Comparison of ENCODE assay signal across 1 cellular context in the genomic region with DNA sequence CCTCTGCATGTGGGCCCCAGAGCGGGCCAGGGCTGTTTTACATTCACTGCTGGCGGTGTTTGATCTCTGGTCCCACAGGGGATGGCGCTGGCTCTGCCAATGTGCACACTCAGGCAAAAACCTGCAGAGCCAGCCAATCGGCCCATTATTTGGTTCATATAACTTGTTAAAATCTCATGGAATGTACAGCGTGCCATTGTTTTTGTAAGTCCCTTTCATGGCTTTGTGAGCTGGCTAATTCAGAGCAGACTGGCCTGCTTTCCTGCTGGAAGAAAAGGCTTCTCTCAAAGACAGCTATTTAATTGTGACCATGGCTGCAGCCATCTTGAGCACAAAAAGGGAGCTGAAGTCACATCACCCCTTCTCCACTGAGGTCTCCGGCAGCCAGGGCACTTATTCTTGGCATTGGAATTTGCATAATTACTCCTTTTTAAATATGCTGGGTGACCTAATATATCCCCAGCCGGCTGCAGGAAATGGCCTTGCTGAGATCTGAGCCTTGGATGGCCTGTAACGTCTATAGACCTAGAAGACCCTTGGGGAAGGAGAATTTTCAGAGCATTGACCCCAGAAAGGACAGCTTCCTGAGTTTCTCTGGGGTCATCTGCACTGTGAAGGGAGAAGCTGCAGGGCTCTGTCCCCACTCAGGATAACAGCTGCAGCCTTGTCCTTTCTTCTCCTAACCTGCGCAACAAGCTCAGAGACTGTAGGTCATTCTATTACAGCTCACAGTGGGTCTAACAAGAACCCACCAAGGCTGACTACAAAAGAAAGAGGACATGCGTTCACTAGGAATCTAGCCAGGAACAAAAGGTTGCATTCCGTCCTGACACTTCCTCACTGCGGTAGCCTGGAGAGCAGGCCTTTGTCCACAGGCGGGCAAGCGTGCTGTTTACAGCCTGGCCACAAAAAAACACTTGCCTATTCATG.
TF ChIP-seq lines count a peak whose summit lies in the region.

No MANE protein-coding gene starts in this region.

TF ChIP-seq in H1, 55 proteins besides CTCF, POLR2A, EP300 and RAD21 (continued from another document):
- TF ChIP-seq, protein P1, sequence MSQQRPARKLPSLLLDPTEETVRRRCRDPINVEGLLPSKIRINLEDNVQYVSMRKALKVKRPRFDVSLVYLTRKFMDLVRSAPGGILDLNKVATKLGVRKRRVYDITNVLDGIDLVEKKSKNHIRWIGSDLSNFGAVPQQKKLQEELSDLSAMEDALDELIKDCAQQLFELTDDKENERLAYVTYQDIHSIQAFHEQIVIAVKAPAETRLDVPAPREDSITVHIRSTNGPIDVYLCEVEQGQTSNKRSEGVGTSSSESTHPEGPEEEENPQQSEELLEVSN (IDR thresholded peaks at IDR 0.05) = peak; percentile 17; the same call in 1 of the 2 replicates
- TF ChIP-seq TCF12 (IDR thresholded peaks at IDR 0.05; ENCODE audit: low read depth, low read length) = peak; percentile 71; the same call in 1 of the 2 replicates
- no peak for TF ChIP-seq PHF8 (conservative IDR thresholded peaks at IDR 0.05; ENCODE audit: low read depth, low read length)
- TF ChIP-seq EZH2 (IDR thresholded peaks at IDR 0.05; ENCODE audit: low read depth, low read length, severe bottlenecking) = no peak
- TF ChIP-seq TBP (IDR thresholded peaks at IDR 0.05; ENCODE audit: low read depth, low read length) = no peak
- peak; percentile 44; the same call in 1 of the 2 replicates for TF ChIP-seq BACH1 (IDR thresholded peaks at IDR 0.05; ENCODE audit: low read length)
- no peak for TF ChIP-seq BCL11A (IDR thresholded peaks at IDR 0.05; ENCODE audit: low read depth in 2 of 2, low read length in 2 of 2)
- no peak for TF ChIP-seq TAF7 (optimal IDR thresholded peaks at IDR 0.05; ENCODE audit: borderline replicate concordance, low read depth, low read length)
- TF ChIP-seq KDM5A (IDR thresholded peaks at IDR 0.05; ENCODE audit: low read length) = no peak
- no peak for TF ChIP-seq CBX8 (IDR thresholded peaks at IDR 0.05; ENCODE audit: borderline replicate concordance, low read depth, low read length)
- no peak for TF ChIP-seq KDM1A (IDR thresholded peaks at IDR 0.05; ENCODE audit: borderline replicate concordance, low read length)
- TF ChIP-seq SIRT6 (IDR thresholded peaks at IDR 0.05; ENCODE audit: low read length) = no peak
- TF ChIP-seq JUND (IDR thresholded peaks at IDR 0.05; ENCODE audit: low read length) = no peak
- no peak for TF ChIP-seq RNF2 (IDR thresholded peaks at IDR 0.05; ENCODE audit: borderline replicate concordance, low read depth, low read length, missing control alignments, poor library complexity, severe bottlenecking)
- no peak for TF ChIP-seq CHD2 (IDR thresholded peaks at IDR 0.05; ENCODE audit: low read length)
- no peak for TF ChIP-seq CBX5 (IDR thresholded peaks at IDR 0.05; ENCODE audit: low read depth, low read length)
- TF ChIP-seq JUN (IDR thresholded peaks at IDR 0.05; ENCODE audit: low read depth, low read length) = no peak
- TF ChIP-seq EGR1 (IDR thresholded peaks at IDR 0.05; ENCODE audit: borderline replicate concordance, low read depth, low read length) = no peak
- TF ChIP-seq, protein P2, sequence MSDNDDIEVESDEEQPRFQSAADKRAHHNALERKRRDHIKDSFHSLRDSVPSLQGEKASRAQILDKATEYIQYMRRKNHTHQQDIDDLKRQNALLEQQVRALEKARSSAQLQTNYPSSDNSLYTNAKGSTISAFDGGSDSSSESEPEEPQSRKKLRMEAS (IDR thresholded peaks at IDR 0.05) = peak; percentile 83
- 0 out of 4 replicates have a peak, but pooled peaks of 1 of the 2 experiments have one; percentile 36 for TF ChIP-seq HDAC2 (IDR thresholded peaks at IDR 0.05; ENCODE audit: borderline replicate concordance in 1 of 2, low read depth in 2 of 2, low read length in 2 of 2)
- TF ChIP-seq, protein P3, sequence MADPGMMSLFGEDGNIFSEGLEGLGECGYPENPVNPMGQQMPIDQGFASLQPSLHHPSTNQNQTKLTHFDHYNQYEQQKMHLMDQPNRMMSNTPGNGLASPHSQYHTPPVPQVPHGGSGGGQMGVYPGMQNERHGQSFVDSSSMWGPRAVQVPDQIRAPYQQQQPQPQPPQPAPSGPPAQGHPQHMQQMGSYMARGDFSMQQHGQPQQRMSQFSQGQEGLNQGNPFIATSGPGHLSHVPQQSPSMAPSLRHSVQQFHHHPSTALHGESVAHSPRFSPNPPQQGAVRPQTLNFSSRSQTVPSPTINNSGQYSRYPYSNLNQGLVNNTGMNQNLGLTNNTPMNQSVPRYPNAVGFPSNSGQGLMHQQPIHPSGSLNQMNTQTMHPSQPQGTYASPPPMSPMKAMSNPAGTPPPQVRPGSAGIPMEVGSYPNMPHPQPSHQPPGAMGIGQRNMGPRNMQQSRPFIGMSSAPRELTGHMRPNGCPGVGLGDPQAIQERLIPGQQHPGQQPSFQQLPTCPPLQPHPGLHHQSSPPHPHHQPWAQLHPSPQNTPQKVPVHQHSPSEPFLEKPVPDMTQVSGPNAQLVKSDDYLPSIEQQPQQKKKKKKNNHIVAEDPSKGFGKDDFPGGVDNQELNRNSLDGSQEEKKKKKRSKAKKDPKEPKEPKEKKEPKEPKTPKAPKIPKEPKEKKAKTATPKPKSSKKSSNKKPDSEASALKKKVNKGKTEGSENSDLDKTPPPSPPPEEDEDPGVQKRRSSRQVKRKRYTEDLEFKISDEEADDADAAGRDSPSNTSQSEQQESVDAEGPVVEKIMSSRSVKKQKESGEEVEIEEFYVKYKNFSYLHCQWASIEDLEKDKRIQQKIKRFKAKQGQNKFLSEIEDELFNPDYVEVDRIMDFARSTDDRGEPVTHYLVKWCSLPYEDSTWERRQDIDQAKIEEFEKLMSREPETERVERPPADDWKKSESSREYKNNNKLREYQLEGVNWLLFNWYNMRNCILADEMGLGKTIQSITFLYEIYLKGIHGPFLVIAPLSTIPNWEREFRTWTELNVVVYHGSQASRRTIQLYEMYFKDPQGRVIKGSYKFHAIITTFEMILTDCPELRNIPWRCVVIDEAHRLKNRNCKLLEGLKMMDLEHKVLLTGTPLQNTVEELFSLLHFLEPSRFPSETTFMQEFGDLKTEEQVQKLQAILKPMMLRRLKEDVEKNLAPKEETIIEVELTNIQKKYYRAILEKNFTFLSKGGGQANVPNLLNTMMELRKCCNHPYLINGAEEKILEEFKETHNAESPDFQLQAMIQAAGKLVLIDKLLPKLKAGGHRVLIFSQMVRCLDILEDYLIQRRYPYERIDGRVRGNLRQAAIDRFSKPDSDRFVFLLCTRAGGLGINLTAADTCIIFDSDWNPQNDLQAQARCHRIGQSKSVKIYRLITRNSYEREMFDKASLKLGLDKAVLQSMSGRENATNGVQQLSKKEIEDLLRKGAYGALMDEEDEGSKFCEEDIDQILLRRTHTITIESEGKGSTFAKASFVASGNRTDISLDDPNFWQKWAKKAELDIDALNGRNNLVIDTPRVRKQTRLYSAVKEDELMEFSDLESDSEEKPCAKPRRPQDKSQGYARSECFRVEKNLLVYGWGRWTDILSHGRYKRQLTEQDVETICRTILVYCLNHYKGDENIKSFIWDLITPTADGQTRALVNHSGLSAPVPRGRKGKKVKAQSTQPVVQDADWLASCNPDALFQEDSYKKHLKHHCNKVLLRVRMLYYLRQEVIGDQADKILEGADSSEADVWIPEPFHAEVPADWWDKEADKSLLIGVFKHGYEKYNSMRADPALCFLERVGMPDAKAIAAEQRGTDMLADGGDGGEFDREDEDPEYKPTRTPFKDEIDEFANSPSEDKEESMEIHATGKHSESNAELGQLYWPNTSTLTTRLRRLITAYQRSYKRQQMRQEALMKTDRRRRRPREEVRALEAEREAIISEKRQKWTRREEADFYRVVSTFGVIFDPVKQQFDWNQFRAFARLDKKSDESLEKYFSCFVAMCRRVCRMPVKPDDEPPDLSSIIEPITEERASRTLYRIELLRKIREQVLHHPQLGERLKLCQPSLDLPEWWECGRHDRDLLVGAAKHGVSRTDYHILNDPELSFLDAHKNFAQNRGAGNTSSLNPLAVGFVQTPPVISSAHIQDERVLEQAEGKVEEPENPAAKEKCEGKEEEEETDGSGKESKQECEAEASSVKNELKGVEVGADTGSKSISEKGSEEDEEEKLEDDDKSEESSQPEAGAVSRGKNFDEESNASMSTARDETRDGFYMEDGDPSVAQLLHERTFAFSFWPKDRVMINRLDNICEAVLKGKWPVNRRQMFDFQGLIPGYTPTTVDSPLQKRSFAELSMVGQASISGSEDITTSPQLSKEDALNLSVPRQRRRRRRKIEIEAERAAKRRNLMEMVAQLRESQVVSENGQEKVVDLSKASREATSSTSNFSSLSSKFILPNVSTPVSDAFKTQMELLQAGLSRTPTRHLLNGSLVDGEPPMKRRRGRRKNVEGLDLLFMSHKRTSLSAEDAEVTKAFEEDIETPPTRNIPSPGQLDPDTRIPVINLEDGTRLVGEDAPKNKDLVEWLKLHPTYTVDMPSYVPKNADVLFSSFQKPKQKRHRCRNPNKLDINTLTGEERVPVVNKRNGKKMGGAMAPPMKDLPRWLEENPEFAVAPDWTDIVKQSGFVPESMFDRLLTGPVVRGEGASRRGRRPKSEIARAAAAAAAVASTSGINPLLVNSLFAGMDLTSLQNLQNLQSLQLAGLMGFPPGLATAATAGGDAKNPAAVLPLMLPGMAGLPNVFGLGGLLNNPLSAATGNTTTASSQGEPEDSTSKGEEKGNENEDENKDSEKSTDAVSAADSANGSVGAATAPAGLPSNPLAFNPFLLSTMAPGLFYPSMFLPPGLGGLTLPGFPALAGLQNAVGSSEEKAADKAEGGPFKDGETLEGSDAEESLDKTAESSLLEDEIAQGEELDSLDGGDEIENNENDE (IDR thresholded peaks at IDR 0.05; ENCODE audit: insufficient replicate concordance, low read length) = no peak
- no peak for TF ChIP-seq MAFK (IDR thresholded peaks at IDR 0.05; ENCODE audit: low read depth, low read length)
- TF ChIP-seq CEBPB (IDR thresholded peaks at IDR 0.05; ENCODE audit: low read depth, low read length) = no peak
- TF ChIP-seq ASH2L (IDR thresholded peaks at IDR 0.05; ENCODE audit: low read length) = peak; percentile 61
- no peak for TF ChIP-seq FOSL1 (IDR thresholded peaks at IDR 0.05; ENCODE audit: insufficient read depth, low read depth, low read length)
- TF ChIP-seq NANOG (IDR thresholded peaks at IDR 0.05; ENCODE audit: insufficient read depth, low read depth, low read length, poor library complexity, severe bottlenecking) = peak; percentile 67
- TF ChIP-seq HDAC6 (IDR thresholded peaks at IDR 0.05; ENCODE audit: low read depth, low read length) = no peak
- no peak for TF ChIP-seq RFX5 (IDR thresholded peaks at IDR 0.05; ENCODE audit: borderline replicate concordance, low read depth, low read length)
- 0 out of 2 replicates have a peak, but pooled peaks have one; percentile 25 for TF ChIP-seq CREB1 (IDR thresholded peaks at IDR 0.05)
- TF ChIP-seq ZNF274 (IDR thresholded peaks at IDR 0.05; ENCODE audit: borderline replicate concordance, extremely low read depth, low read length) = no peak
- 0 out of 2 replicates have a peak, but pooled peaks have one; percentile 67 for TF ChIP-seq SP4 (IDR thresholded peaks at IDR 0.05; ENCODE audit: low read length)
- TF ChIP-seq CHD1 (IDR thresholded peaks at IDR 0.05; ENCODE audit: low read depth, low read length) = no peak
- TF ChIP-seq RXRA (IDR thresholded peaks at IDR 0.05; ENCODE audit: insufficient read depth, low read depth, low read length) = 0 out of 2 replicates have a peak, but pooled peaks have one; percentile 18
- TF ChIP-seq CTBP2 (IDR thresholded peaks at IDR 0.05; ENCODE audit: borderline replicate concordance, insufficient read depth, insufficient read length, low read length) = no peak
- no peak for TF ChIP-seq BRCA1 (IDR thresholded peaks at IDR 0.05; ENCODE audit: low read depth, low read length)
- TF ChIP-seq GABPA (IDR thresholded peaks at IDR 0.05; ENCODE audit: borderline replicate concordance, insufficient read depth, low read length) = no peak
- no peak; the same call in 1 of the 2 replicates for TF ChIP-seq POU5F1 (IDR thresholded peaks at IDR 0.05; ENCODE audit: low read depth, low read length)
- no peak for TF ChIP-seq NRF1 (IDR thresholded peaks at IDR 0.05; ENCODE audit: low read depth, low read length)
- TF ChIP-seq KDM4A (IDR thresholded peaks at IDR 0.05; ENCODE audit: low read depth, low read length, severe bottlenecking) = no peak
- TF ChIP-seq, protein P4, sequence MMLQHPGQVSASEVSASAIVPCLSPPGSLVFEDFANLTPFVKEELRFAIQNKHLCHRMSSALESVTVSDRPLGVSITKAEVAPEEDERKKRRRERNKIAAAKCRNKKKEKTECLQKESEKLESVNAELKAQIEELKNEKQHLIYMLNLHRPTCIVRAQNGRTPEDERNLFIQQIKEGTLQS (IDR thresholded peaks at IDR 0.05; ENCODE audit: insufficient read depth, low read depth, low read length) = no peak
- no peak for TF ChIP-seq SP2 (IDR thresholded peaks at IDR 0.05; ENCODE audit: low read length)
- no peak for TF ChIP-seq SRF (IDR thresholded peaks at IDR 0.05; ENCODE audit: low read depth, low read length)
- TF ChIP-seq, protein P5, sequence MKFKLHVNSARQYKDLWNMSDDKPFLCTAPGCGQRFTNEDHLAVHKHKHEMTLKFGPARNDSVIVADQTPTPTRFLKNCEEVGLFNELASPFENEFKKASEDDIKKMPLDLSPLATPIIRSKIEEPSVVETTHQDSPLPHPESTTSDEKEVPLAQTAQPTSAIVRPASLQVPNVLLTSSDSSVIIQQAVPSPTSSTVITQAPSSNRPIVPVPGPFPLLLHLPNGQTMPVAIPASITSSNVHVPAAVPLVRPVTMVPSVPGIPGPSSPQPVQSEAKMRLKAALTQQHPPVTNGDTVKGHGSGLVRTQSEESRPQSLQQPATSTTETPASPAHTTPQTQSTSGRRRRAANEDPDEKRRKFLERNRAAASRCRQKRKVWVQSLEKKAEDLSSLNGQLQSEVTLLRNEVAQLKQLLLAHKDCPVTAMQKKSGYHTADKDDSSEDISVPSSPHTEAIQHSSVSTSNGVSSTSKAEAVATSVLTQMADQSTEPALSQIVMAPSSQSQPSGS (IDR thresholded peaks at IDR 0.05; ENCODE audit: low read length) = no peak; the same call in 1 of the 2 replicates
- TF ChIP-seq, protein P6, sequence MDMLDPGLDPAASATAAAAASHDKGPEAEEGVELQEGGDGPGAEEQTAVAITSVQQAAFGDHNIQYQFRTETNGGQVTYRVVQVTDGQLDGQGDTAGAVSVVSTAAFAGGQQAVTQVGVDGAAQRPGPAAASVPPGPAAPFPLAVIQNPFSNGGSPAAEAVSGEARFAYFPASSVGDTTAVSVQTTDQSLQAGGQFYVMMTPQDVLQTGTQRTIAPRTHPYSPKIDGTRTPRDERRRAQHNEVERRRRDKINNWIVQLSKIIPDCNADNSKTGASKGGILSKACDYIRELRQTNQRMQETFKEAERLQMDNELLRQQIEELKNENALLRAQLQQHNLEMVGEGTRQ (IDR thresholded peaks at IDR 0.05; ENCODE audit: low read length) = no peak
- TF ChIP-seq SIN3A (conservative IDR thresholded peaks at IDR 0.05 in 1 of 2, IDR thresholded peaks at IDR 0.05 in 1 of 2; ENCODE audit: low read depth in 1 of 2, low read length in 2 of 2) = 0 out of 4 replicates have a peak, but pooled peaks of 1 of the 2 experiments have one; percentile 19
- TF ChIP-seq SUZ12 (IDR thresholded peaks at IDR 0.05; ENCODE audit: low read length) = no peak
- no peak for TF ChIP-seq RBBP5 (IDR thresholded peaks at IDR 0.05; ENCODE audit: borderline replicate concordance, low read depth, low read length)
- TF ChIP-seq SAP30 (IDR thresholded peaks at IDR 0.05; ENCODE audit: insufficient read depth, insufficient replicate concordance, low read length) = no peak
- TF ChIP-seq TEAD4 (IDR thresholded peaks at IDR 0.05; ENCODE audit: low read depth, low read length) = peak; percentile 95
- TF ChIP-seq POLR2AphosphoS5 (IDR thresholded peaks at IDR 0.05; ENCODE audit: low read depth, low read length) = no peak
- peak; percentile 68 for TF ChIP-seq SP1 (IDR thresholded peaks at IDR 0.05; ENCODE audit: low read depth, low read length)
